In genomic region chr3:67593761-67594234, GRCh38 we compare ENCODE assay signal across 1 cellular context.
TF ChIP-seq lines count a peak whose summit lies in the region.

No MANE protein-coding gene starts in this region.

TF ChIP-seq in A549, 52 proteins besides CTCF, POLR2A, EP300 and RAD21 (continued from another document):
- no peak for TF ChIP-seq REST (IDR thresholded peaks at IDR 0.05)
- peak in 1 of 2 experiments; percentile 68; a peak in 2 of 4 replicates for TF ChIP-seq CEBPB (IDR thresholded peaks at IDR 0.05)
- TF ChIP-seq MAX (IDR thresholded peaks at IDR 0.05) = 0 out of 2 replicates have a peak, but pooled peaks have one; percentile 34
- TF ChIP-seq JUN (IDR thresholded peaks at IDR 0.05) = no peak
- TF ChIP-seq EHMT2 (IDR thresholded peaks at IDR 0.05; ENCODE audit: low read depth) = no peak
- TF ChIP-seq JUNB (IDR thresholded peaks at IDR 0.05) = no peak
- peak; percentile 66; the same call in 1 of the 2 replicates for TF ChIP-seq GATA3 (IDR thresholded peaks at IDR 0.05; ENCODE audit: borderline replicate concordance)
- TF ChIP-seq HOXB13 (CRISPR knock-in tag; IDR thresholded peaks at IDR 0.05; ENCODE audit: low read depth) = no peak
- no peak for TF ChIP-seq FOSL2 (IDR thresholded peaks at IDR 0.05)
- peak; percentile 19; the same call in 1 of the 2 replicates for TF ChIP-seq FOSL2 (CRISPR knock-in tag; IDR thresholded peaks at IDR 0.05)
TF ChIP-seq in A549: peak in this region for 6.
